9 cellular contexts compared by ENCODE assay signal in the genomic region with DNA sequence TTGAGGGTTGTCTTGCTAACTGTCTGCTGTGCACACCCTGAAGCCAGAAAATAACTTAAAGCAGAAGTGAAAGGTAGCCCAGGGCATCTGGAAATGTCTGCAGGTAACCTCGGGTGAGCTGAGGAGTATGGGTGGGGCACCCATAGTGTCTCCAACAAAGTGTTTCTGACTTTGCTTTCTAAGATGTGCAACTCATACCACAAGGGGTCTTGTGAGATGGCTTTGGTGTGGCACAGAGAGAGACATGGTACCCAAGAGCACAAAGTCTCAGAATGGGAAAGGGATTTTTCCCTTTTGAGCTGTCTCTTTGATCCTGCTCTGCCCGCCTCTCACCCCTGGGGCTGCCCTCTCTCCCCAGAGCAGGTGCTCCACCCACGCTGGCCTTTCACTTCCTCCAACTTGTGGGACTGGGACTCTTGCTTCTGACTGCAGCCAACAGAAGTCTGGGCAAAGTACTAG. TPM values are rescaled to one million over a fixed set of nuclear protein-coding genes. Genes with fewer than 3 reads are reported as not detected.
DNase-seq lines count a peak whose midpoint lies in the region; ATAC-seq, FAIRE-seq and TF ChIP-seq lines count a peak whose summit lies in the region.
"Had no signal": no experiment of that assay in that cellular context is flagged by ENCODE, and none has a peak within 500 bp of the region (broad histone marks: within the 10 kb centered on the region; RNA-seq: fewer than 3 reads in every experiment).

No MANE protein-coding gene starts in this region.

- no peak overlapping the region for H3K9ac ChIP-seq in PC-3 (ENCODE audit: low read length)

- no peaks in the 10 kb centered on the region for H3K36me3 Mint-ChIP-seq in activated T-helper 2 cell treated with anti-CD3 and anti-CD28 coated beads, Interferon-gamma antibody, Interleukin-2, Interleukin-4, amounts not matched to agents 10 μg/mL and 5 μg/mL and 100 μg/mL, durations not matched to agents 14 hours and 24 hours and 36 hours (ENCODE audit: low read depth)
- H3K36me3 Mint-ChIP-seq in Caco-2 (ENCODE audit: insufficient read depth, unreplicated experiment), result no peaks in the 10 kb centered on the region

- no peaks in the 10 kb centered on the region for H3K27me3 Mint-ChIP-seq in activated T-helper 2 cell treated with anti-CD3 and anti-CD28 coated beads, Interferon-gamma antibody, Interleukin-2, Interleukin-4, amounts not matched to agents 10 μg/mL and 5 μg/mL and 100 μg/mL, durations not matched to agents 14 hours and 24 hours and 36 hours (ENCODE audit: low read depth)
- no peaks in the 10 kb centered on the region for H3K27me3 Mint-ChIP-seq in Caco-2 (ENCODE audit: insufficient read depth, unreplicated experiment)

- POLR2A ChIA-PET in PC-3 (lab: Charles Lee; ENCODE audit: unreplicated experiment), result no interaction called here
- POLR2A ChIA-PET in Caco-2 (lab: Charles Lee), result no interaction called here

- no peak overlapping the region for H3K4me2 ChIP-seq in PC-3 (ENCODE audit: low read length)

- intact Hi-C loops in activated T-helper 2 cell treated with anti-CD3 and anti-CD28 coated beads, Interferon-gamma antibody, Interleukin-2, Interleukin-4, amounts not matched to agents 10 μg/mL and 5 μg/mL and 100 μg/mL, durations not matched to agents 14 hours and 24 hours and 36 hours (cut with micrococcal nuclease), result no loop called here
- intact Hi-C loops in gastrocnemius medialis (cut with DNase I; ENCODE audit: low total_unique reads), result no loop called here
- intact Hi-C loops in PC-3 (cut with micrococcal nuclease), result no loop called here
- intact Hi-C loops in Caco-2 (cut with micrococcal nuclease; ENCODE audit: unreplicated experiment), result no loop called here

- H3K4me1 Mint-ChIP-seq in activated T-helper 2 cell treated with anti-CD3 and anti-CD28 coated beads, Interferon-gamma antibody, Interleukin-2, Interleukin-4, amounts not matched to agents 10 μg/mL and 5 μg/mL and 100 μg/mL, durations not matched to agents 14 hours and 24 hours and 36 hours (ENCODE audit: low read depth), result peaks cover 42% of the 10 kb centered on the region
- no peaks in the 10 kb centered on the region for H3K4me1 Mint-ChIP-seq in Caco-2 (ENCODE audit: low read depth, unreplicated experiment)

- TF ChIP-seq POLR2A in GM12891 (IDR thresholded peaks at IDR 0.05; ENCODE audit: low read depth, low read length) (no peak), gastrocnemius medialis (IDR thresholded peaks at IDR 0.05) (no peak)

- TF ChIP-seq CTCF in gastrocnemius medialis (IDR thresholded peaks at IDR 0.05 in 4 of 5, conservative IDR thresholded peaks at IDR 0.05 in 1 of 5), result no peak
- TF ChIP-seq CTCF in PC-3 (conservative IDR thresholded peaks at IDR 0.05; ENCODE audit: low read depth, low read length), result no peak
- no peak for TF ChIP-seq CTCF in Caco-2 (IDR thresholded peaks at IDR 0.05; ENCODE audit: insufficient read depth in 1 of 2, low read depth in 1 of 2, low read length in 1 of 2, severe bottlenecking in 1 of 2, unreplicated experiment in 1 of 2)

- DNase-seq in GM12891 (ENCODE audit: insufficient read length, low spot score), result no peak
- DNase-seq in activated T-helper 2 cell treated with anti-CD3 and anti-CD28 coated beads, Interferon-gamma antibody, Interleukin-2, Interleukin-4, amounts not matched to agents 10 μg/mL and 5 μg/mL and 100 μg/mL, durations not matched to agents 14 hours and 24 hours and 36 hours (ENCODE audit: low spot score), result peak; percentile 13
- peak in 1 of 2 donors; percentile 45 for DNase-seq in gastrocnemius medialis
- no peak for DNase-seq in retina
- no peak for DNase-seq in PC-3
- no peak for DNase-seq in Caco-2

- H2AFZ ChIP-seq in PC-3 (ENCODE audit: low read length), result no peak overlapping the region

- no peaks in the 10 kb centered on the region for H3K9me3 ChIP-seq in gastrocnemius medialis
- H3K9me3 ChIP-seq in PC-3 (ENCODE audit: low read length), result no peaks in the 10 kb centered on the region
- H3K9me3 ChIP-seq in Caco-2, result no peaks in the 10 kb centered on the region

- no peaks in the 10 kb centered on the region for H3F3A ChIP-seq in PC-3 (ENCODE audit: low read length, unreplicated experiment)

- no peak overlapping the region for H3K27ac Mint-ChIP-seq in activated T-helper 2 cell treated with anti-CD3 and anti-CD28 coated beads, Interferon-gamma antibody, Interleukin-2, Interleukin-4, amounts not matched to agents 10 μg/mL and 5 μg/mL and 100 μg/mL, durations not matched to agents 14 hours and 24 hours and 36 hours
- H3K27ac Mint-ChIP-seq in Caco-2 (ENCODE audit: unreplicated experiment), result no peak overlapping the region

- no peaks in the 10 kb centered on the region for H3K9me2 ChIP-seq in PC-3 (replicated peaks; ENCODE audit: low read length)

- FAIRE-seq in GM12891 (lab: Jason Lieb, UNC), result peak; percentile 88

- BruUV-seq in PC-3 (replicated peaks; lab: Mats Ljungman, UMichigan) (no TSS peak), Caco-2 (replicated peaks; lab: Mats Ljungman, UMichigan) (no TSS peak)

- in situ Hi-C loops in gastrocnemius medialis (cut with MboI; ENCODE audit: low sequenced_read_pairs in 4 of 4), result loop anchor here in 2 of 4 donors (25.0 kb wide), 1 partner anchor 101 kb away; no protein-coding TSS in a partner anchor

- ATAC-seq in GM21381 (IDR thresholded peaks at IDR 0.05; ENCODE audit: unreplicated experiment) (peak; percentile 84), HG03521 (IDR thresholded peaks at IDR 0.05; ENCODE audit: unreplicated experiment) (peak; percentile 81), gastrocnemius medialis (peak in 1 of 2 donors; percentile 29), PC-3 (no peak)

- H3K27ac ChIP-seq in gastrocnemius medialis (peak overlapping the region; percentile 33 to 59 (median 44)), PC-3 (ENCODE audit: low read length) (no peak overlapping the region)

- H3K27me3 ChIP-seq in gastrocnemius medialis (no peaks in the 10 kb centered on the region), PC-3 (ENCODE audit: low read length) (no peaks in the 10 kb centered on the region), Caco-2 (replicated peaks; ENCODE audit: control insufficient read depth, insufficient read depth, low read length) (no peaks in the 10 kb centered on the region)
- H3K27me3 ChIP-seq: dorsolateral prefrontal cortex had no signal

- H3K9me3 Mint-ChIP-seq in activated T-helper 2 cell treated with anti-CD3 and anti-CD28 coated beads, Interferon-gamma antibody, Interleukin-2, Interleukin-4, amounts not matched to agents 10 μg/mL and 5 μg/mL and 100 μg/mL, durations not matched to agents 14 hours and 24 hours and 36 hours, result no peaks in the 10 kb centered on the region
- no peaks in the 10 kb centered on the region for H3K9me3 Mint-ChIP-seq in Caco-2 (ENCODE audit: unreplicated experiment)

- H3K4me3 ChIP-seq in gastrocnemius medialis (no peak overlapping the region), PC-3 (ENCODE audit: low read length) (no peak overlapping the region), Caco-2 (ENCODE audit: low read depth, low read length) (no peak overlapping the region)
- H3K4me3 ChIP-seq: dorsolateral prefrontal cortex had no signal

- H3K79me2 ChIP-seq in PC-3 (ENCODE audit: low read length), result peaks cover 42% of the 10 kb centered on the region

- CTCF ChIA-PET in PC-3 (lab: Charles Lee), result no interaction called here
- CTCF ChIA-PET in Caco-2 (lab: Charles Lee), result no interaction called here

- no peak overlapping the region for H3K4me3 Mint-ChIP-seq in activated T-helper 2 cell treated with anti-CD3 and anti-CD28 coated beads, Interferon-gamma antibody, Interleukin-2, Interleukin-4, amounts not matched to agents 10 μg/mL and 5 μg/mL and 100 μg/mL, durations not matched to agents 14 hours and 24 hours and 36 hours (ENCODE audit: low read depth)
- no peak overlapping the region for H3K4me3 Mint-ChIP-seq in Caco-2 (ENCODE audit: unreplicated experiment)

- H3K36me3 ChIP-seq in gastrocnemius medialis (no peaks in the 10 kb centered on the region), PC-3 (ENCODE audit: low read depth, low read length) (no peaks in the 10 kb centered on the region), Caco-2 (ENCODE audit: control insufficient read depth, insufficient read depth, low read length) (no peaks in the 10 kb centered on the region)

- no peaks in the 10 kb centered on the region for H4K20me1 ChIP-seq in PC-3 (ENCODE audit: low read length)

- H3K4me1 ChIP-seq in gastrocnemius medialis, result peaks cover 43 to 55% of the 10 kb centered on the region in 2 donors
- peaks cover under 1% of the 10 kb centered on the region; the same call in 1 of the 2 replicates for H3K4me1 ChIP-seq in PC-3 (ENCODE audit: insufficient read depth, low read length)
- H3K4me1 ChIP-seq in Caco-2, result no peaks in the 10 kb centered on the region; the same call in 1 of the 2 replicates

TF ChIP-seq in GM12891, 5 proteins besides CTCF, POLR2A, EP300 and RAD21:
- no peak; the same call in 1 of the 2 replicates for TF ChIP-seq TAF1 (IDR thresholded peaks at IDR 0.05; ENCODE audit: low read depth, low read length)
- TF ChIP-seq PAX5 (IDR thresholded peaks at IDR 0.05; ENCODE audit: insufficient read depth, low read length, severe bottlenecking), result no peak
- TF ChIP-seq POU2F2 (IDR thresholded peaks at IDR 0.05; ENCODE audit: low read depth, low read length), result peak; percentile 91
- peak; percentile 97 for TF ChIP-seq SPI1 (IDR thresholded peaks at IDR 0.05; ENCODE audit: low read depth, low read length)
- TF ChIP-seq POLR2AphosphoS5 (IDR thresholded peaks at IDR 0.05; ENCODE audit: low read depth, low read length), result no peak; the same call in 1 of the 2 replicates

RNA-seq across cellular contexts. Expression of a gene that starts 6.9 kb away (rescaled TPM):
- 26.8 TPM for polyA plus RNA-seq in GM12891 (2012; ENCODE audit: low read depth, missing spikeins)
- total RNA-seq in activated T-helper 2 cell treated with anti-CD3 and anti-CD28 coated beads, Interferon-gamma antibody, Interleukin-2, Interleukin-4, amounts not matched to agents 10 μg/mL and 5 μg/mL and 100 μg/mL, durations not matched to agents 14 hours and 24 hours and 36 hours, result 25.0 and 27.1 TPM in 2 replicates
- total RNA-seq in gastrocnemius medialis (10 to 100 TPM; 24.5 to 84.0 (median 48.2) TPM), PC-3 (2014; rRNA removed) (13.3 and 19.5 TPM in 2 replicates), Caco-2 (2022) (29.1 and 32.0 TPM in 2 replicates)

RNA-seq across cellular contexts. Expression of a gene that starts 9.0 kb away (rescaled TPM):
- polyA plus RNA-seq in GM12891 (2012; ENCODE audit: low read depth, missing spikeins), result 1.2 TPM
- total RNA-seq in activated T-helper 2 cell treated with anti-CD3 and anti-CD28 coated beads, Interferon-gamma antibody, Interleukin-2, Interleukin-4, amounts not matched to agents 10 μg/mL and 5 μg/mL and 100 μg/mL, durations not matched to agents 14 hours and 24 hours and 36 hours, result 0.25 and 0.32 TPM in 2 replicates
- total RNA-seq in gastrocnemius medialis, result under 1 TPM in 2 of 4 donors, not detected in 2; 0.13 to 0.72 TPM
- total RNA-seq in PC-3 (2014; rRNA removed), result 0.40 TPM in 1 of 2 replicates, not detected in the other
- total RNA-seq in Caco-2 (2022), result not detected in 2 replicates
